ENCODE assay signal across 11 cellular contexts in genomic region chr13:50990540-50991506, GRCh38.
DNase-seq lines count a peak whose midpoint lies in the region; ATAC-seq and TF ChIP-seq lines count a peak whose summit lies in the region.
"Had no signal": no experiment of that assay in that cellular context is flagged by ENCODE, and none has a peak within 500 bp of the region (broad histone marks: within the 10 kb centered on the region; RNA-seq: fewer than 3 reads in every experiment).

No MANE protein-coding gene starts in this region.

- H2BK15ac ChIP-seq in mesenchymal stem cell (ENCODE audit: low read depth, poor library complexity, severe bottlenecking): no peak overlapping the region

- H2BK5ac ChIP-seq in mesenchymal stem cell (ENCODE audit: low read depth, low read length, poor library complexity, severe bottlenecking): no peak overlapping the region

- H3K4me1 Mint-ChIP-seq in stimulated activated naive CD8-positive, alpha-beta T cell treated with anti-CD3 and anti-CD28 coated beads, Interleukin-15, amount 100 ng/mL, for 72 hours: peaks cover 26% of the 10 kb centered on the region

- no peak overlapping the region for H3K4me2 ChIP-seq in mesenchymal stem cell (ENCODE audit: low read length, poor library complexity, severe bottlenecking)

- H3K27me3 Mint-ChIP-seq in stimulated activated naive CD8-positive, alpha-beta T cell treated with anti-CD3 and anti-CD28 coated beads, Interleukin-15, amount 100 ng/mL, for 72 hours: no peaks in the 10 kb centered on the region
- H3K27me3 Mint-ChIP-seq: stimulated activated naive B cell treated with anti-CD40 and anti-IgM and Interleukin-4, amounts not matched to agents 10 μg/mL and 1 μg/mL and 100 μg/mL, for 72 hours had no signal

- peaks cover 5 to 17% of the 10 kb centered on the region in 2 experiments for H3K27me3 ChIP-seq in mesenchymal stem cell (ENCODE audit: control insufficient read depth in 1 of 2, insufficient read depth in 1 of 2, low read length in 2 of 2)

- no peak for DNase-seq in stimulated activated naive CD8-positive, alpha-beta T cell treated with anti-CD3 and anti-CD28 coated beads, Interleukin-15, amount 100 ng/mL, for 72 hours
- DNase-seq in stimulated activated naive CD8-positive, alpha-beta T cell treated with anti-CD3 and anti-CD28 coated beads, Interleukin-15, Interleukin-2, amounts not matched to agents 100 U/mL and 50 U/mL, for 24 hours: no peak
- DNase-seq in cerebellar cortex (ENCODE audit: low spot score): peak; percentile 93
- DNase-seq in mesenchymal stem cell: peak; percentile 80
- no peak for DNase-seq in RWPE1 (ENCODE audit: low spot score)
- DNase-seq: DMS79 treated with DMSO at 0.1 percent for 48 hours; stimulated activated naive B cell treated with anti-CD40 and anti-IgM and Interleukin-4, amounts not matched to agents 10 μg/mL and 1 μg/mL and 100 μg/mL, for 72 hours had no signal

- no peaks in the 10 kb centered on the region for H3K9me3 ChIP-seq in mesenchymal stem cell (ENCODE audit: control insufficient read depth, low read length)

- H2BK12ac ChIP-seq in mesenchymal stem cell (ENCODE audit: low read length in 2 of 2): peak overlapping the region; percentile 1 to 61

- POLR2A ChIA-PET in RWPE1 (lab: Yijun Ruan, JAX; ENCODE audit: low non-redundant PET): no interaction called here

- no peaks in the 10 kb centered on the region for H3K36me3 ChIP-seq in mesenchymal stem cell (ENCODE audit: control insufficient read depth in 1 of 2, insufficient read depth in 2 of 2, low read depth in 1 of 2, low read length in 2 of 2)

- H3K79me1 ChIP-seq in mesenchymal stem cell (replicated peaks; ENCODE audit: low read length, poor library complexity, severe bottlenecking): no peaks in the 10 kb centered on the region

- peak overlapping the region in 1 of 2 experiments; percentile 65 for H3K4me3 ChIP-seq in mesenchymal stem cell (ENCODE audit: insufficient read depth in 1 of 2, low read depth in 1 of 2, low read length in 2 of 2)

- no peak overlapping the region for H2AFZ ChIP-seq in mesenchymal stem cell (ENCODE audit: low read depth, low read length)

- H3K9ac ChIP-seq in mesenchymal stem cell (ENCODE audit: low read length): peak overlapping the region; percentile 60

- 62% methylated on average over 20 of the region's 26 CpGs for WGBS in mesenchymal stem cell

- H3K18ac ChIP-seq in mesenchymal stem cell (ENCODE audit: low read depth in 1 of 2, low read length in 2 of 2): peak overlapping the region in 1 of 2 experiments; percentile 52

- H2BK120ac ChIP-seq in mesenchymal stem cell (ENCODE audit: low read depth, low read length): no peak overlapping the region

- peak overlapping the region; percentile 5 for H4K8ac ChIP-seq in mesenchymal stem cell (ENCODE audit: low read length)

- CTCF ChIA-PET in RWPE1 (lab: Yijun Ruan, JAX): no interaction called here

- H3K9me3 Mint-ChIP-seq in stimulated activated naive CD8-positive, alpha-beta T cell treated with anti-CD3 and anti-CD28 coated beads, Interleukin-15, amount 100 ng/mL, for 72 hours: peaks cover 0 to 4% of the 10 kb centered on the region in 2 donors

- no peak overlapping the region for H3K23ac ChIP-seq in mesenchymal stem cell (ENCODE audit: low read length in 2 of 2)

- peak overlapping the region; percentile 89 to 96 for H3K27ac Mint-ChIP-seq in stimulated activated naive CD8-positive, alpha-beta T cell treated with anti-CD3 and anti-CD28 coated beads, Interleukin-15, amount 100 ng/mL, for 72 hours

- no peak overlapping the region for H2AK5ac ChIP-seq in mesenchymal stem cell (ENCODE audit: low read length, severe bottlenecking)

- H3K4ac ChIP-seq in mesenchymal stem cell (ENCODE audit: low read depth in 1 of 2, low read length in 2 of 2): no peak overlapping the region

- H4K91ac ChIP-seq in mesenchymal stem cell (ENCODE audit: low read length): peak overlapping the region; percentile 43

- peak overlapping the region in 1 of 2 experiments; percentile 19 for H3K14ac ChIP-seq in mesenchymal stem cell (ENCODE audit: low read length in 2 of 2)

- no peak for TF ChIP-seq CTCF in RWPE1 (conservative IDR thresholded peaks at IDR 0.05; ENCODE audit: low read depth)

- H3K4me3 Mint-ChIP-seq in stimulated activated naive CD8-positive, alpha-beta T cell treated with anti-CD3 and anti-CD28 coated beads, Interleukin-15, amount 100 ng/mL, for 72 hours: no peak overlapping the region

- no peak for ATAC-seq in stimulated activated naive CD8-positive, alpha-beta T cell treated with anti-CD3 and anti-CD28 coated beads, Interleukin-15, amount 100 ng/mL, for 72 hours
- no peak for ATAC-seq in stimulated activated naive CD8-positive, alpha-beta T cell treated with anti-CD3 and anti-CD28 coated beads, Interleukin-15, Interleukin-2, amounts not matched to agents 100 U/mL and 50 U/mL, for 24 hours
- ATAC-seq in GM18519 (IDR thresholded peaks at IDR 0.05; ENCODE audit: low FRiP score, unreplicated experiment) (no peak), HG02981 (IDR thresholded peaks at IDR 0.05; ENCODE audit: unreplicated experiment) (no peak), GM19324 (IDR thresholded peaks at IDR 0.05; ENCODE audit: low FRiP score, unreplicated experiment) (no peak)

- no peak overlapping the region for H3K27ac ChIP-seq in mesenchymal stem cell (ENCODE audit: low read length, poor library complexity, severe bottlenecking)
- H3K27ac ChIP-seq in RWPE1: no peak overlapping the region
- H3K27ac ChIP-seq: epithelial cell of prostate had no signal

- peaks cover 2% of the 10 kb centered on the region for H3K4me1 ChIP-seq in mesenchymal stem cell (ENCODE audit: control insufficient read depth, insufficient read depth, low read depth, low read length)

Comparison
In these comparisons a context has a peak if more than half of its experiments do, and no peak if none do; other contexts are left out.
1. DNase-seq: peak in cerebellar cortex (single experiment) and mesenchymal stem cell (single experiment); none in stimulated activated naive CD8-positive, alpha-beta T cell treated with anti-CD3 and anti-CD28 coated beads, Interleukin-15, amount 100 ng/mL, for 72 hours (0 of 2), stimulated activated naive CD8-positive, alpha-beta T cell treated with anti-CD3 and anti-CD28 coated beads, Interleukin-15, Interleukin-2, amounts not matched to agents 100 U/mL and 50 U/mL, for 24 hours (single experiment) and RWPE1 (single experiment).